Comparison of ENCODE assay signal across 9 cellular contexts in the genomic region with DNA sequence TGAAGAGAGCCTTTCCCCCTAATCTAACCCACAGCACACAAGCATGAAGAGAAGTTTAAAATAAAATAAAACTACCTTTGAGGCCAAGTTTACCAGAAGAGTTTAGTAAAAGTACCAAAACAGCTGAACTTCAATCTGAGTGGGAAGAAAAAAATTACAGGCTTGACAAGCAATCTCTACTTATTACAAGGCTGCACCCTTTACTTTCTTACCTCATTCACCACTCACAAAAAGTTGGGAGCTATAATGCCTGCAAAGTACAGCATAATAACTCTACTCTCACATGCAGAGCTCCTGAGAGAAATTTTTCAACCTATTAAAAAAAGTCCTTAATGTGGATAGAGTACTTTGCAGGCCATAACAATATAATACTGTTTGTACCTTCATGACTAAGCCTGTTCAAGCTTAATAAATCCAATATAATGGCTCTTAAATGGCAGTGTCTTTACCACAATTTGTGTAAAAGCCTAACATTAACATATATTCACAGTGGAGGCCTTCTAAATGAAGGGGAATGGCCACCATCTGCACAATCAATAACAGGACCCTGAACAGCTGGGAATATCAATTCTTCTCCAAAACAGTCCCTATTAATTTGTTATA.
DNase-seq lines count a peak whose midpoint lies in the region; ATAC-seq and TF ChIP-seq lines count a peak whose summit lies in the region.
"Had no signal": no experiment of that assay in that cellular context is flagged by ENCODE, and none has a peak within 500 bp of the region (broad histone marks: within the 10 kb centered on the region; RNA-seq: fewer than 3 reads in every experiment).

No MANE protein-coding gene starts in this region.

- H3K9ac ChIP-seq in smooth muscle cell (ENCODE audit: low read depth), result no peak overlapping the region

- H3K79me2 ChIP-seq in hepatocyte, result peaks cover 85% of the 10 kb centered on the region
- H3K79me2 ChIP-seq in smooth muscle cell (ENCODE audit: low read depth), result peaks cover 39% of the 10 kb centered on the region

- H3K4me1 ChIP-seq in hepatocyte (ENCODE audit: insufficient read depth), result peaks cover 28% of the 10 kb centered on the region
- H3K4me1 ChIP-seq in smooth muscle cell (ENCODE audit: low read depth), result peaks cover 36% of the 10 kb centered on the region

- no peak for ATAC-seq in GM18498 (IDR thresholded peaks at IDR 0.05; ENCODE audit: unreplicated experiment)
- ATAC-seq in HG02970 (IDR thresholded peaks at IDR 0.05; ENCODE audit: low FRiP score, unreplicated experiment), result no peak

- DNase-seq in HFF-Myc (ENCODE audit: extremely low read depth, low read depth), result no peak
- DNase-seq in hepatocyte (ENCODE audit: low spot score), result no peak
- DNase-seq in smooth muscle cell (lab: John Stamatoyannopoulos, UW; ENCODE audit: unreplicated experiment), result no peak
- DNase-seq in NCI-H1048 (lab: John Stamatoyannopoulos, UW), result no peak
- DNase-seq in T-helper 1 cell, result no peak
- DNase-seq: stimulated activated CD4-positive, alpha-beta T cell treated with anti-CD3 and anti-CD28 coated beads, Interleukin-1b, Interleukin-23, amount 100 ng/mL, for 48 hours had no signal

- H3F3A ChIP-seq in smooth muscle cell (ENCODE audit: low read depth), result peaks cover 24% of the 10 kb centered on the region

- H2AFZ ChIP-seq in hepatocyte (no peak overlapping the region), smooth muscle cell (ENCODE audit: low read depth) (no peak overlapping the region)

- H3K4me2 ChIP-seq in hepatocyte, result peak overlapping the region; percentile 79
- peak overlapping the region; percentile 57 for H3K4me2 ChIP-seq in smooth muscle cell

- TF ChIP-seq CTCF in HFF-Myc (IDR thresholded peaks at IDR 0.05; ENCODE audit: low read depth, low read length, missing control alignments), result no peak
- TF ChIP-seq CTCF in WI38 (IDR thresholded peaks at IDR 0.05; ENCODE audit: low read depth, low read length), result no peak
- TF ChIP-seq CTCF in hepatocyte (IDR thresholded peaks at IDR 0.05; ENCODE audit: poor library complexity), result no peak
- TF ChIP-seq CTCF in smooth muscle cell (IDR thresholded peaks at IDR 0.05; ENCODE audit: borderline replicate concordance, insufficient read depth, poor library complexity, severe bottlenecking), result no peak

- H3K9me3 ChIP-seq in hepatocyte (ENCODE audit: low read depth) (no peaks in the 10 kb centered on the region), smooth muscle cell (replicated peaks; ENCODE audit: low read depth) (no peaks in the 10 kb centered on the region)

- H3K27ac ChIP-seq in hepatocyte, result peak overlapping the region; percentile 98
- H3K27ac ChIP-seq in smooth muscle cell (ENCODE audit: low read depth), result no peak overlapping the region

- H3K27me3 ChIP-seq in hepatocyte (no peaks in the 10 kb centered on the region), smooth muscle cell (ENCODE audit: low read depth) (no peaks in the 10 kb centered on the region)

- H3K4me3 ChIP-seq in HFF-Myc (replicated peaks; ENCODE audit: low read depth, low read length), result peak overlapping the region; percentile 61
- H3K4me3 ChIP-seq in WI38 (ENCODE audit: low read depth, low read length), result peak overlapping the region; percentile 68
- peak overlapping the region; percentile 57 for H3K4me3 ChIP-seq in hepatocyte
- peak overlapping the region; percentile 73 for H3K4me3 ChIP-seq in smooth muscle cell

- H3K36me3 ChIP-seq in hepatocyte (replicated peaks; ENCODE audit: insufficient read depth, low read depth) (no peaks in the 10 kb centered on the region), smooth muscle cell (ENCODE audit: low read depth) (no peaks in the 10 kb centered on the region)

- H4K20me1 ChIP-seq in hepatocyte (ENCODE audit: insufficient read depth, poor library complexity, severe bottlenecking) (peaks cover 11% of the 10 kb centered on the region), smooth muscle cell (ENCODE audit: low read depth) (no peaks in the 10 kb centered on the region)

- H3K9me2 ChIP-seq in hepatocyte (replicated peaks; ENCODE audit: insufficient read depth), result no peaks in the 10 kb centered on the region
